Comparison of ENCODE assay signal across 8 cellular contexts in genomic region chr1:90579212-90579802, GRCh38.
DNase-seq lines count a peak whose midpoint lies in the region; ATAC-seq and TF ChIP-seq lines count a peak whose summit lies in the region.

No MANE protein-coding gene starts in this region.

- peak; percentile 86 for ATAC-seq in GM18868 (IDR thresholded peaks at IDR 0.05; ENCODE audit: unreplicated experiment)
- peak; percentile 72 for ATAC-seq in HG03469 (IDR thresholded peaks at IDR 0.05; ENCODE audit: unreplicated experiment)

- peak; percentile 84 for TF ChIP-seq CTCF in C4-2B (conservative IDR thresholded peaks at IDR 0.05)

- no peak overlapping the region for H3K4me3 Mint-ChIP-seq in activated naive CD8-positive, alpha-beta T cell treated with anti-CD3 and anti-CD28 coated beads for 36 hours

- H3K36me3 Mint-ChIP-seq in activated naive CD8-positive, alpha-beta T cell treated with anti-CD3 and anti-CD28 coated beads for 36 hours = no peaks in the 10 kb centered on the region

- no peak overlapping the region for H3K27ac Mint-ChIP-seq in activated naive CD8-positive, alpha-beta T cell treated with anti-CD3 and anti-CD28 coated beads for 36 hours

- H3K27ac ChIP-seq in C4-2B = no peak overlapping the region

- no peaks in the 10 kb centered on the region for H3K4me1 Mint-ChIP-seq in activated naive CD8-positive, alpha-beta T cell treated with anti-CD3 and anti-CD28 coated beads for 36 hours

- H3K27me3 Mint-ChIP-seq in activated naive CD8-positive, alpha-beta T cell treated with anti-CD3 and anti-CD28 coated beads for 36 hours = peaks cover 3% of the 10 kb centered on the region

- DNase-seq in NCI-H748 (lab: John Stamatoyannopoulos, UW; ENCODE audit: unreplicated experiment) (peak; percentile 32), lung microvascular endothelial cell (ENCODE audit: low read depth in 2 of 2) (peak; percentile 40 to 56)
- DNase-seq in central memory CD4-positive, alpha-beta T cell = peak; percentile 13
- DNase-seq in activated naive CD8-positive, alpha-beta T cell treated with anti-CD3 and anti-CD28 coated beads for 36 hours = no peak
- no peak for DNase-seq in activated naive CD4-positive, alpha-beta T cell treated with Interleukin-2 at 50 U/mL for 16 hours

- no peaks in the 10 kb centered on the region for H3K9me3 Mint-ChIP-seq in activated naive CD8-positive, alpha-beta T cell treated with anti-CD3 and anti-CD28 coated beads for 36 hours

Comparison
In these comparisons a context has a peak if more than half of its experiments do, and no peak if none do; other contexts are left out.
1. DNase-seq: peak in NCI-H748 (single experiment), central memory CD4-positive, alpha-beta T cell (single experiment) and lung microvascular endothelial cell (2 of 2); none in activated naive CD8-positive, alpha-beta T cell treated with anti-CD3 and anti-CD28 coated beads for 36 hours (single experiment) and activated naive CD4-positive, alpha-beta T cell treated with Interleukin-2 at 50 U/mL for 16 hours (single experiment).